ENCODE assay signal across 8 cellular contexts in the genomic region with DNA sequence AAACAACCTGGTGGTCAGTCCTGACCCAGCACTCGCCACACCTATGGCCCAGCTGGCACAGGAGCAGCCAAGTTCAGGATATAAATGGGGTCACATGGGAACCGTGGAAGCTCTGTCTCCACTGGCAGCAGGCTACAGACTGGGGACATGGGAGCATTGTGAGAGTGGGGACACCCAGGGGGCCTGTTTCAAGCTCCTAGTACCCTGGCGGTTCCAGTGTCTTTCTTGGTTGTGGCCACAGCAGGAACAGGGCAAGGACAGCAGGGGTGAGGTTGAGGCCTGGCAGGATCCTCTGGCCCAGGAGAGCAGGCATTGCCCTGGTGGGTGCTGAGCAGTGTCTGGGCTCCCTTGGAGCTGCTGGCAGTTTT. TPM values are rescaled to one million over a fixed set of nuclear protein-coding genes. Genes with fewer than 3 reads are reported as not detected.
A peak's percentile ranks its signal among the peaks of the same experiment; 100 is the strongest.
DNase-seq lines count a peak whose midpoint lies in the region; ATAC-seq and TF ChIP-seq lines count a peak whose summit lies in the region.

No MANE protein-coding gene starts in this region.

- H3K27me3 ChIP-seq in left lung (no peaks in the 10 kb centered on the region), thymus (ENCODE audit: control insufficient read depth, insufficient read depth) (no peaks in the 10 kb centered on the region)

- H3K4me1 ChIP-seq in left lung: peaks cover 42 to 87% of the 10 kb centered on the region in 2 donors
- peaks cover 67% of the 10 kb centered on the region for H3K4me1 ChIP-seq in thymus (ENCODE audit: control insufficient read depth, insufficient read depth, low read length)

- H3K27ac ChIP-seq in left lung (peak overlapping the region; percentile 84 to 91), thymus (ENCODE audit: low read depth) (peak overlapping the region; percentile 91)

- peaks cover 59% of the 10 kb centered on the region for H3K36me3 Mint-ChIP-seq in activated CD4-positive, alpha-beta T cell treated with anti-CD3 and anti-CD28 coated beads, Interleukin-2, amount 10 ng/mL, durations not matched to agents 7 days and 5 days (ENCODE audit: low read depth)
- H3K36me3 Mint-ChIP-seq in activated T-helper 1 cell treated with anti-CD3 and anti-CD28 coated beads, Interleukin-12 subunit alpha, Interleukin-12 subunit beta, Interleukin-2, Interleukin-4 antibody, amounts not matched to agents 30 ng/mL and 10 ng/mL and 1 ng/mL, durations not matched to agents 14 hours and 24 hours and 36 hours (ENCODE audit: low read depth): peaks cover 32% of the 10 kb centered on the region

- POLR2A ChIA-PET in activated CD4-positive, alpha-beta T cell treated with anti-CD3 and anti-CD28 coated beads, Interleukin-2, amount 10 ng/mL, durations not matched to agents 7 days and 5 days (lab: Charles Lee): interaction anchor here (1.0 to 1.2 kb wide), 2 partner anchors 9 to 10 kb away, joined by 3 to 7 read pairs; no protein-coding TSS in a partner anchor

- peaks cover 58% of the 10 kb centered on the region for H3K4me1 Mint-ChIP-seq in activated CD4-positive, alpha-beta T cell treated with anti-CD3 and anti-CD28 coated beads, Interleukin-2, amount 10 ng/mL, durations not matched to agents 7 days and 5 days
- peaks cover 60% of the 10 kb centered on the region for H3K4me1 Mint-ChIP-seq in activated T-helper 1 cell treated with anti-CD3 and anti-CD28 coated beads, Interleukin-12 subunit alpha, Interleukin-12 subunit beta, Interleukin-2, Interleukin-4 antibody, amounts not matched to agents 30 ng/mL and 10 ng/mL and 1 ng/mL, durations not matched to agents 14 hours and 24 hours and 36 hours (ENCODE audit: low read depth)

- no peaks in the 10 kb centered on the region for H3K9me3 Mint-ChIP-seq in activated CD4-positive, alpha-beta T cell treated with anti-CD3 and anti-CD28 coated beads, Interleukin-2, amount 10 ng/mL, durations not matched to agents 7 days and 5 days
- no peaks in the 10 kb centered on the region for H3K9me3 Mint-ChIP-seq in activated T-helper 1 cell treated with anti-CD3 and anti-CD28 coated beads, Interleukin-12 subunit alpha, Interleukin-12 subunit beta, Interleukin-2, Interleukin-4 antibody, amounts not matched to agents 30 ng/mL and 10 ng/mL and 1 ng/mL, durations not matched to agents 14 hours and 24 hours and 36 hours

- no peak for TF ChIP-seq CTCF in left lung (IDR thresholded peaks at IDR 0.05)

- 16% methylated on average over 3 of the region's 3 CpGs for whole genome bisulfite sequencing in thymus

- H3K36me3 ChIP-seq in left lung (no peaks in the 10 kb centered on the region), thymus (ENCODE audit: control insufficient read depth, insufficient read depth) (peaks cover 7% of the 10 kb centered on the region)

- H3K27ac Mint-ChIP-seq in activated CD4-positive, alpha-beta T cell treated with anti-CD3 and anti-CD28 coated beads, Interleukin-2, amount 10 ng/mL, durations not matched to agents 7 days and 5 days: peak overlapping the region; percentile 98
- H3K27ac Mint-ChIP-seq in activated T-helper 1 cell treated with anti-CD3 and anti-CD28 coated beads, Interleukin-12 subunit alpha, Interleukin-12 subunit beta, Interleukin-2, Interleukin-4 antibody, amounts not matched to agents 30 ng/mL and 10 ng/mL and 1 ng/mL, durations not matched to agents 14 hours and 24 hours and 36 hours: peak overlapping the region; percentile 85

- ATAC-seq in left lung: no peak
- no peak for ATAC-seq in GM19467 (IDR thresholded peaks at IDR 0.05; ENCODE audit: unreplicated experiment)

- H3K27me3 Mint-ChIP-seq in activated CD4-positive, alpha-beta T cell treated with anti-CD3 and anti-CD28 coated beads, Interleukin-2, amount 10 ng/mL, durations not matched to agents 7 days and 5 days: no peaks in the 10 kb centered on the region
- H3K27me3 Mint-ChIP-seq in activated T-helper 1 cell treated with anti-CD3 and anti-CD28 coated beads, Interleukin-12 subunit alpha, Interleukin-12 subunit beta, Interleukin-2, Interleukin-4 antibody, amounts not matched to agents 30 ng/mL and 10 ng/mL and 1 ng/mL, durations not matched to agents 14 hours and 24 hours and 36 hours (ENCODE audit: insufficient read depth): no peaks in the 10 kb centered on the region

- H3K9me3 ChIP-seq in left lung (no peaks in the 10 kb centered on the region), thymus (ENCODE audit: control insufficient read depth) (no peaks in the 10 kb centered on the region)

- H3K4me3 Mint-ChIP-seq in activated CD4-positive, alpha-beta T cell treated with anti-CD3 and anti-CD28 coated beads, Interleukin-2, amount 10 ng/mL, durations not matched to agents 7 days and 5 days: peak overlapping the region; percentile 88
- H3K4me3 Mint-ChIP-seq in activated T-helper 1 cell treated with anti-CD3 and anti-CD28 coated beads, Interleukin-12 subunit alpha, Interleukin-12 subunit beta, Interleukin-2, Interleukin-4 antibody, amounts not matched to agents 30 ng/mL and 10 ng/mL and 1 ng/mL, durations not matched to agents 14 hours and 24 hours and 36 hours: peak overlapping the region; percentile 86

- H3K4me3 ChIP-seq in left lung (peak overlapping the region; percentile 65 to 85), thymus (ENCODE audit: low read length) (peak overlapping the region; percentile 99)

- CTCF ChIA-PET in activated CD4-positive, alpha-beta T cell treated with anti-CD3 and anti-CD28 coated beads, Interleukin-2, amount 10 ng/mL, durations not matched to agents 7 days and 5 days (lab: Charles Lee): interaction anchor here (0.6 to 27.9 kb wide), 8 partner anchors 9 to 167 kb away, joined by 3 to 930 read pairs (median 6); a partner anchor contains a TSS

- no peak for DNase-seq in activated CD4-positive, alpha-beta T cell treated with anti-CD3 and anti-CD28 coated beads, Interleukin-2, amount 10 ng/mL, durations not matched to agents 7 days and 5 days
- DNase-seq in activated CD4-positive, alpha-beta T cell treated with anti-CD3 and anti-CD28 coated beads for 1 hour: no peak
- no peak for DNase-seq in activated T-helper 1 cell treated with anti-CD3 and anti-CD28 coated beads, Interleukin-12 subunit alpha, Interleukin-12 subunit beta, Interleukin-2, Interleukin-4 antibody, amounts not matched to agents 30 ng/mL and 10 ng/mL and 1 ng/mL, durations not matched to agents 14 hours and 24 hours and 36 hours (ENCODE audit: low spot score)
- no peak for DNase-seq in left lung
- no peak for DNase-seq in H4 (ENCODE audit: low spot score)
- no peak for DNase-seq in NCI-H526 treated with DMSO at 0.1 percent for 48 hours (lab: John Stamatoyannopoulos, UW)

- intact Hi-C loops in activated T-helper 1 cell treated with anti-CD3 and anti-CD28 coated beads, Interleukin-12 subunit alpha, Interleukin-12 subunit beta, Interleukin-2, Interleukin-4 antibody, amounts not matched to agents 30 ng/mL and 10 ng/mL and 1 ng/mL, durations not matched to agents 14 hours and 24 hours and 36 hours (cut with micrococcal nuclease): loop anchor here (1.0 to 10.0 kb wide), 4 partner anchors 109 to 841 kb away; a partner anchor contains a TSS
- intact Hi-C loops in left lung (cut with DNase I): no loop called here

RNA-seq across cellular contexts. Expression of a gene that starts 1.9 kb away (rescaled TPM):
- 100 to 1,000 TPM; 315 to 348 TPM for total RNA-seq in activated CD4-positive, alpha-beta T cell treated with anti-CD3 and anti-CD28 coated beads, Interleukin-2, amount 10 ng/mL, durations not matched to agents 7 days and 5 days
- total RNA-seq in activated T-helper 1 cell treated with anti-CD3 and anti-CD28 coated beads, Interleukin-12 subunit alpha, Interleukin-12 subunit beta, Interleukin-2, Interleukin-4 antibody, amounts not matched to agents 30 ng/mL and 10 ng/mL and 1 ng/mL, durations not matched to agents 14 hours and 24 hours and 36 hours: 348 and 362 TPM in 2 replicates
- 100 to 1,000 TPM in 1 of 2 donors, 10 to 100 TPM in 1; 52.3 to 101 TPM for total RNA-seq in left lung
- 94.4 TPM for polyA plus RNA-seq in thymus
- total RNA-seq in H4 (2014; rRNA removed; shearing (Covaris generic)): 21.7 and 22.7 TPM in 2 replicates

RNA-seq across cellular contexts. Expression of a gene that starts 28.8 kb away (rescaled TPM):
- under 1 TPM; 0.87 to 0.92 TPM for total RNA-seq in activated CD4-positive, alpha-beta T cell treated with anti-CD3 and anti-CD28 coated beads, Interleukin-2, amount 10 ng/mL, durations not matched to agents 7 days and 5 days
- 0.75 and 0.93 TPM in 2 replicates for total RNA-seq in activated T-helper 1 cell treated with anti-CD3 and anti-CD28 coated beads, Interleukin-12 subunit alpha, Interleukin-12 subunit beta, Interleukin-2, Interleukin-4 antibody, amounts not matched to agents 30 ng/mL and 10 ng/mL and 1 ng/mL, durations not matched to agents 14 hours and 24 hours and 36 hours
- under 1 TPM in 1 of 2 donors, not detected in 1; 0.39 TPM for total RNA-seq in left lung
- 0.41 TPM for polyA plus RNA-seq in thymus
- 0.10 TPM in 1 of 2 replicates, not detected in the other for total RNA-seq in H4 (2014; rRNA removed; shearing (Covaris generic))

RNA-seq across cellular contexts. Expression of a gene that starts 35.1 kb away (rescaled TPM):
- total RNA-seq in activated CD4-positive, alpha-beta T cell treated with anti-CD3 and anti-CD28 coated beads, Interleukin-2, amount 10 ng/mL, durations not matched to agents 7 days and 5 days: not detected
- total RNA-seq in activated T-helper 1 cell treated with anti-CD3 and anti-CD28 coated beads, Interleukin-12 subunit alpha, Interleukin-12 subunit beta, Interleukin-2, Interleukin-4 antibody, amounts not matched to agents 30 ng/mL and 10 ng/mL and 1 ng/mL, durations not matched to agents 14 hours and 24 hours and 36 hours: not detected in 2 replicates
- under 1 TPM in 1 of 2 donors, not detected in 1; 0.15 TPM for total RNA-seq in left lung
- polyA plus RNA-seq in thymus: 0.05 TPM
- total RNA-seq in H4 (2014; rRNA removed; shearing (Covaris generic)): not detected in 2 replicates

RNA-seq across cellular contexts. Expression of a gene that starts 42.6 kb away (rescaled TPM):
- total RNA-seq in activated CD4-positive, alpha-beta T cell treated with anti-CD3 and anti-CD28 coated beads, Interleukin-2, amount 10 ng/mL, durations not matched to agents 7 days and 5 days: under 1 TPM; 0.12 to 0.19 TPM
- 0.17 and 0.29 TPM in 2 replicates for total RNA-seq in activated T-helper 1 cell treated with anti-CD3 and anti-CD28 coated beads, Interleukin-12 subunit alpha, Interleukin-12 subunit beta, Interleukin-2, Interleukin-4 antibody, amounts not matched to agents 30 ng/mL and 10 ng/mL and 1 ng/mL, durations not matched to agents 14 hours and 24 hours and 36 hours
- not detected for total RNA-seq in left lung
- 1.1 TPM for polyA plus RNA-seq in thymus
- not detected in 2 replicates for total RNA-seq in H4 (2014; rRNA removed; shearing (Covaris generic))

RNA-seq across cellular contexts. Expression of a gene that starts 58.5 kb away (rescaled TPM):
- total RNA-seq in activated CD4-positive, alpha-beta T cell treated with anti-CD3 and anti-CD28 coated beads, Interleukin-2, amount 10 ng/mL, durations not matched to agents 7 days and 5 days: 1 to 10 TPM; 2.2 to 2.9 TPM
- 0.29 and 0.37 TPM in 2 replicates for total RNA-seq in activated T-helper 1 cell treated with anti-CD3 and anti-CD28 coated beads, Interleukin-12 subunit alpha, Interleukin-12 subunit beta, Interleukin-2, Interleukin-4 antibody, amounts not matched to agents 30 ng/mL and 10 ng/mL and 1 ng/mL, durations not matched to agents 14 hours and 24 hours and 36 hours
- total RNA-seq in left lung: not detected
- polyA plus RNA-seq in thymus: 0.11 TPM
- total RNA-seq in H4 (2014; rRNA removed; shearing (Covaris generic)): 0.33 and 2.3 TPM in 2 replicates
